ENCODE assay signal across 1 cellular context in the genomic region with DNA sequence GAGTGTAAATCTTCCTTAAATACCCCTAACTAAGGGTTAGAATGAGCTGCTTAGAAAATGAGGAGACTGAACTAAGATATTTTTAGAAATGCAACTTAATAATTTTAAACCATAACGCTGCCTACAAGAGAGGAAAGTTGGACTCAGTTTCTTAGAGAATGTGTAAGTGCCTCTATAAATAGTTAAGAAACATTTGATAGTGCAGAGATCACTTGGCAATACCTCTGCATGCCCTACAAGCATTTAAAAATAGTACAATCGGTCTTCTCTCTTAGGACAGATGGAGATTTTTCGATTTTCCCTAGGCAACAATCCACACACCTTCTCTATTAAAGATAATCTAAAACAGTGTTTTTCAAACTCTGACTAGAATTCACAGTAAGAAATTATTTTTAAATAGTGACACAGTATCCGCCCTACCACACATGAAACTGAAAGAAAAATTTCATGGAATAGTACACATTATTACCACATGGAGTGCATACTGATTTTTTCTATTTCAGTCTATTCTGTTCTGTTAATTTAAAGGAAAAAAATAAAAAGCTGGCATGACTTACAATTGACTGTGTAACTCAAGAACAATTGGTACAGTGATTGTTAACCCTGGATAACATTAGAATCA.
TF ChIP-seq lines count a peak whose summit lies in the region.

No MANE protein-coding gene starts in this region.

TF ChIP-seq in SK-N-SH treated with all-trans-retinoic acid at 6 μM for 48 hours, 23 proteins besides CTCF, POLR2A, EP300 and RAD21 (continued from another document):
- TF ChIP-seq, protein P1, sequence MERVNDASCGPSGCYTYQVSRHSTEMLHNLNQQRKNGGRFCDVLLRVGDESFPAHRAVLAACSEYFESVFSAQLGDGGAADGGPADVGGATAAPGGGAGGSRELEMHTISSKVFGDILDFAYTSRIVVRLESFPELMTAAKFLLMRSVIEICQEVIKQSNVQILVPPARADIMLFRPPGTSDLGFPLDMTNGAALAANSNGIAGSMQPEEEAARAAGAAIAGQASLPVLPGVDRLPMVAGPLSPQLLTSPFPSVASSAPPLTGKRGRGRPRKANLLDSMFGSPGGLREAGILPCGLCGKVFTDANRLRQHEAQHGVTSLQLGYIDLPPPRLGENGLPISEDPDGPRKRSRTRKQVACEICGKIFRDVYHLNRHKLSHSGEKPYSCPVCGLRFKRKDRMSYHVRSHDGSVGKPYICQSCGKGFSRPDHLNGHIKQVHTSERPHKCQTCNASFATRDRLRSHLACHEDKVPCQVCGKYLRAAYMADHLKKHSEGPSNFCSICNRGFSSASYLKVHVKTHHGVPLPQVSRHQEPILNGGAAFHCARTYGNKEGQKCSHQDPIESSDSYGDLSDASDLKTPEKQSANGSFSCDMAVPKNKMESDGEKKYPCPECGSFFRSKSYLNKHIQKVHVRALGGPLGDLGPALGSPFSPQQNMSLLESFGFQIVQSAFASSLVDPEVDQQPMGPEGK (CRISPR knock-in tag; IDR thresholded peaks at IDR 0.05; ENCODE audit: borderline replicate concordance): no peak
- no peak for TF ChIP-seq PPARA (CRISPR knock-in tag; IDR thresholded peaks at IDR 0.05; ENCODE audit: borderline replicate concordance)
